17 cellular contexts compared by ENCODE assay signal in genomic region chr10:127736915-127737562, GRCh38. TPM values are rescaled to one million over a fixed set of nuclear protein-coding genes. Genes with fewer than 3 reads are reported as not detected.
DNase-seq lines count a peak whose midpoint lies in the region; ATAC-seq and TF ChIP-seq lines count a peak whose summit lies in the region.
"Had no signal": no experiment of that assay in that cellular context is flagged by ENCODE, and none has a peak within 500 bp of the region (broad histone marks: within the 10 kb centered on the region; RNA-seq: fewer than 3 reads in every experiment).

FOXI2 (plus strand) TSS chr10:127737185; CDS start chr10:127737274, 89 bp downstream.

- no peaks in the 10 kb centered on the region for H3K79me2 ChIP-seq in neural progenitor cell (ENCODE audit: low read depth)

- H3K27ac ChIP-seq in left ventricle myocardium inferior (replicated peaks) (peak within 1 kb of the TSS; percentile 42), iPS DF 6.9 (ENCODE audit: low read length) (no peak within 1 kb of the TSS), neural progenitor cell (no peak within 1 kb of the TSS)

- H4K20me1 ChIP-seq in neural progenitor cell (ENCODE audit: low read depth) = peaks cover 46% of the 10 kb centered on the region

- WGBS in iPS DF 6.9 (ENCODE audit: insufficient coverage, insufficient read length) = no CpG with 5 or more reads among the region's 66 CpGs

- H2AFZ ChIP-seq in neural progenitor cell (replicated peaks) = peak within 1 kb of the TSS; percentile 46

- H3K36me3 Mint-ChIP-seq in neural progenitor cell (peaks cover 4% of the 10 kb centered on the region), T-helper 17 cell (ENCODE audit: low read depth) (peaks cover 4% of the 10 kb centered on the region), natural killer cell (no peaks in the 10 kb centered on the region)
- H3K36me3 Mint-ChIP-seq: activated naive CD8-positive, alpha-beta T cell treated with anti-CD3 and anti-CD28 coated beads for 36 hours had no signal

- H3K27ac Mint-ChIP-seq in neural progenitor cell = no peak within 1 kb of the TSS
- H3K27ac Mint-ChIP-seq in T-helper 17 cell = no peak within 1 kb of the TSS
- no peak within 1 kb of the TSS for H3K27ac Mint-ChIP-seq in natural killer cell
- H3K27ac Mint-ChIP-seq: activated naive CD8-positive, alpha-beta T cell treated with anti-CD3 and anti-CD28 coated beads for 36 hours; T-helper 1 cell treated with Interleukin-12 subunit alpha and Interleukin-12 subunit beta and Interleukin-4 antibody, amounts not matched to agents 30 μg/mL and 1 μg/mL, for 36 hours had no signal

- H3K36me3 ChIP-seq in left ventricle myocardium inferior (no peaks in the 10 kb centered on the region), iPS DF 6.9 (ENCODE audit: control insufficient read depth, insufficient read depth, low read length) (no peaks in the 10 kb centered on the region), neural progenitor cell (no peaks in the 10 kb centered on the region)

- H3K27me3 Mint-ChIP-seq in neural progenitor cell (ENCODE audit: insufficient read depth, low read depth) (peaks cover 65% of the 10 kb centered on the region), T-helper 17 cell (peaks cover 28% of the 10 kb centered on the region), natural killer cell (ENCODE audit: low read depth in 2 of 2) (peaks cover 32 to 33% of the 10 kb centered on the region in 2 donors)

- DNase-seq in left ventricle myocardium inferior (no peak), Right ventricle myocardium superior (no peak), iPS DF 6.9 (ENCODE audit: low read depth, low spot score) (no peak), neural progenitor cell (ENCODE audit: low spot score) (peak; percentile 83), T-helper 17 cell (no peak), natural killer cell (no peak), KG1 (lab: John Stamatoyannopoulos, UW) (no peak), NCI-H128 (lab: John Stamatoyannopoulos, UW; ENCODE audit: unreplicated experiment) (no peak)
- DNase-seq: activated CD4-positive, CD25-positive, alpha-beta regulatory T cell treated with anti-CD3 and anti-CD28 coated beads, Interleukin-2, amount 50 U/mL, for 72 hours; activated CD8-positive, alpha-beta memory T cell treated with anti-CD3 and anti-CD28 coated beads, Interleukin-2, amount 50 U/mL, for 48 hours; activated naive CD8-positive, alpha-beta T cell treated with anti-CD3 and anti-CD28 coated beads for 36 hours; caudate nucleus; erythroblast; NCI-H2107 had no signal

- H3K4me3 ChIP-seq in left ventricle myocardium inferior = peak within 1 kb of the TSS; percentile 54
- H3K4me3 ChIP-seq in iPS DF 6.9 (ENCODE audit: low read length) = peak within 1 kb of the TSS; percentile 38; the same call in 1 of the 2 replicates
- peak within 1 kb of the TSS; percentile 44 for H3K4me3 ChIP-seq in neural progenitor cell

- H3K9me3 Mint-ChIP-seq in neural progenitor cell = peaks cover 8% of the 10 kb centered on the region
- H3K9me3 Mint-ChIP-seq in natural killer cell = peaks cover 0 to 2% of the 10 kb centered on the region in 2 donors
- H3K9me3 Mint-ChIP-seq: T-helper 1 cell treated with Interleukin-12 subunit alpha and Interleukin-12 subunit beta and Interleukin-4 antibody, amounts not matched to agents 30 μg/mL and 1 μg/mL, for 36 hours had no signal

- ATAC-seq in Right ventricle myocardium superior (ENCODE audit: poor library complexity) = no peak
- no peak for ATAC-seq in T-helper 17 cell
- ATAC-seq in natural killer cell = no peak

- no peak within 1 kb of the TSS for H3K9ac ChIP-seq in neural progenitor cell

- H3K9me3 ChIP-seq in left ventricle myocardium inferior (replicated peaks) (no peaks in the 10 kb centered on the region), iPS DF 6.9 (ENCODE audit: control insufficient read depth, insufficient read depth, low read length) (no peaks in the 10 kb centered on the region), neural progenitor cell (ENCODE audit: low read depth) (no peaks in the 10 kb centered on the region), T-helper 17 cell (ENCODE audit: control insufficient read depth, low read length, poor library complexity, severe bottlenecking) (no peaks in the 10 kb centered on the region)

- intact Hi-C loops in left ventricle myocardium inferior (cut with micrococcal nuclease) (no loop called here), Right ventricle myocardium superior (cut with DNase I) (no loop called here), natural killer cell (cut with micrococcal nuclease) (no loop called here)

- H3K27me3 ChIP-seq in left ventricle myocardium inferior (ENCODE audit: low read depth) (peaks cover 94% of the 10 kb centered on the region), iPS DF 6.9 (ENCODE audit: control insufficient read depth, insufficient read depth, low read length) (peaks cover 31% of the 10 kb centered on the region), neural progenitor cell (peaks cover 98% of the 10 kb centered on the region)

- peak within 1 kb of the TSS; percentile 78 for H3K4me2 ChIP-seq in neural progenitor cell

- H3F3A ChIP-seq in neural progenitor cell (ENCODE audit: low read depth) = peaks cover 8% of the 10 kb centered on the region

- H3K4me1 ChIP-seq in left ventricle myocardium inferior = peaks cover 32% of the 10 kb centered on the region
- peaks cover 2% of the 10 kb centered on the region; the same call in 1 of the 2 replicates for H3K4me1 ChIP-seq in iPS DF 6.9 (ENCODE audit: control insufficient read depth, insufficient read depth, low read length)
- no peaks in the 10 kb centered on the region for H3K4me1 ChIP-seq in neural progenitor cell

- TF ChIP-seq CTCF in left ventricle myocardium inferior (IDR thresholded peaks at IDR 0.05; ENCODE audit: borderline replicate concordance) = no peak
- TF ChIP-seq CTCF in neural progenitor cell (IDR thresholded peaks at IDR 0.05) = no peak
- TF ChIP-seq CTCF in natural killer cell (IDR thresholded peaks at IDR 0.05) = no peak

- H3K4me1 Mint-ChIP-seq in neural progenitor cell = peaks cover 9% of the 10 kb centered on the region
- no peaks in the 10 kb centered on the region for H3K4me1 Mint-ChIP-seq in T-helper 17 cell
- no peaks in the 10 kb centered on the region for H3K4me1 Mint-ChIP-seq in natural killer cell
- H3K4me1 Mint-ChIP-seq: activated naive CD8-positive, alpha-beta T cell treated with anti-CD3 and anti-CD28 coated beads for 36 hours had no signal

- H3K4me3 Mint-ChIP-seq in neural progenitor cell (peak within 1 kb of the TSS; percentile 73), T-helper 17 cell (no peak within 1 kb of the TSS), natural killer cell (no peak within 1 kb of the TSS)
- H3K4me3 Mint-ChIP-seq: activated naive CD8-positive, alpha-beta T cell treated with anti-CD3 and anti-CD28 coated beads for 36 hours; T-helper 1 cell treated with Interleukin-12 subunit alpha and Interleukin-12 subunit beta and Interleukin-4 antibody, amounts not matched to agents 30 μg/mL and 1 μg/mL, for 36 hours had no signal

RNA-seq across cellular contexts. Expression of gene FOXI2, which starts in this region (rescaled TPM):
- total RNA-seq in left ventricle myocardium inferior = 0.08 TPM
- not detected for total RNA-seq in Right ventricle myocardium superior
- total RNA-seq in neural progenitor cell (ENCODE audit: low replicate concordance) = not detected in 2 replicates
- not detected for total RNA-seq in T-helper 17 cell
- not detected for total RNA-seq in natural killer cell
- total RNA-seq: activated naive CD8-positive, alpha-beta T cell treated with anti-CD3 and anti-CD28 coated beads for 36 hours; mononuclear cell; pulmonary artery endothelial cell had no signal

Comparison
In these comparisons a context has a peak if more than half of its experiments do, and no peak if none do; other contexts are left out.
1. Peak in DNase-seq, H3K4me3 ChIP-seq and H3K4me2 ChIP-seq in neural progenitor cell; RNA of the gene not detected or under 1 TPM.